ENCODE assay signal across 9 cellular contexts in the genomic region with DNA sequence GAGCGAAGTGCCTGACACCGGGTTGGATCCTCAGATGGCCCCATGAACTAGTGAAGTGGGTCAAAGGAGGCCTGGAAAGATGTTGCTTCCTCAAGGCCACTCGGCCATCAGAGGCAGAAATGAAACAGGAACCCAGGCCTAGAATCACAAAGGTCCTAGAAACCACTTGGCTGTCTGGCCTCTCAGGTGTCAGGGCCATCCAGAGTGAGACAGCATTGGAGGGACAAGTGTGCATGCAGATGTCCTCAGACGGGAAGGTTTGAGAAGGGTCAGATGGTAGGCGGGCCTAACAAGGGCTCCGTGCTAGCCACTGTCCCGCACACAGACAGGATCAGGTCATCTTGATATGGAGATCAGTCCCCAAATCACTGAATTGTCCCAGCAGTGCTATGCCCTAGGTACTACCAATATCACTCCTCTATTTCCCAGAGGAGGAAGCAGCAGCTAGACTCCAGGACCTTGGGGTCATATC. TPM values are rescaled to one million over a fixed set of nuclear protein-coding genes. Genes with fewer than 3 reads are reported as not detected.
DNase-seq lines count a peak whose midpoint lies in the region; ATAC-seq and TF ChIP-seq lines count a peak whose summit lies in the region.
"Had no signal": no experiment of that assay in that cellular context is flagged by ENCODE, and none has a peak within 500 bp of the region (broad histone marks: within the 10 kb centered on the region; RNA-seq: fewer than 3 reads in every experiment).

No MANE protein-coding gene starts in this region.

- POLR2A ChIA-PET in CD8-positive, alpha-beta T cell (lab: Charles Lee) = interaction anchor here (1.0 kb wide), 1 partner anchor 36 kb away, joined by 3 read pairs; no protein-coding TSS in a partner anchor

- H3K9me3 ChIP-seq in CD8-positive, alpha-beta T cell (ENCODE audit: low read length) = no peaks in the 10 kb centered on the region
- H3K9me3 ChIP-seq in NT2/D1 (ENCODE audit: insufficient read depth, low read length) (no peaks in the 10 kb centered on the region), neutrophil (no peaks in the 10 kb centered on the region), MG63 (no peaks in the 10 kb centered on the region)

- H3K36me3 Mint-ChIP-seq in CD8-positive, alpha-beta T cell = peaks cover 67% of the 10 kb centered on the region

- H3K27ac ChIP-seq in CD8-positive, alpha-beta T cell (ENCODE audit: low read depth, low read length) = no peak overlapping the region
- H3K27ac ChIP-seq in dorsolateral prefrontal cortex (peak overlapping the region in 57 of 59 donors; percentile 8 to 94 (median 85)), neutrophil (peak overlapping the region; percentile 92)

- intact Hi-C loops in CD8-positive, alpha-beta T cell (cut with DNase I, micrococcal nuclease) = loop anchor here in 1 of 2 experiments (10.0 kb wide), 1 partner anchor 111 kb away; the partner anchor contains the start of gene DMAC2
- intact Hi-C loops in dorsolateral prefrontal cortex (cut with DNase I) = no loop called here

- peaks cover 57% of the 10 kb centered on the region for H3K4me1 ChIP-seq in CD8-positive, alpha-beta T cell (ENCODE audit: insufficient read depth, low read length)
- H3K4me1 ChIP-seq in NT2/D1 (ENCODE audit: insufficient read depth, insufficient read length) (peaks cover 42% of the 10 kb centered on the region), neutrophil (ENCODE audit: control insufficient read depth in 1 of 2, insufficient read depth in 1 of 2, low read depth in 1 of 2, low read length in 1 of 2) (peaks cover 80 to 82% of the 10 kb centered on the region in 2 experiments)

- H3K36me3 ChIP-seq in CD8-positive, alpha-beta T cell (ENCODE audit: insufficient read depth, low read length) = peaks cover 31% of the 10 kb centered on the region
- peaks cover 45% of the 10 kb centered on the region for H3K36me3 ChIP-seq in NT2/D1 (ENCODE audit: insufficient read depth, insufficient read length, low read length)
- peaks cover 54% of the 10 kb centered on the region for H3K36me3 ChIP-seq in neutrophil
- H3K36me3 ChIP-seq in MG63 = peaks cover 81% of the 10 kb centered on the region

- H3K9ac ChIP-seq in NT2/D1 (ENCODE audit: insufficient read length, low read depth) = peak overlapping the region; percentile 34

- CTCF ChIA-PET in CD8-positive, alpha-beta T cell (lab: Charles Lee) = interaction anchor here (1.0 kb wide), 1 partner anchor 103 kb away, joined by 4 read pairs; the partner anchor contains the start of gene B3GNT8

- H3K4me3 Mint-ChIP-seq in CD8-positive, alpha-beta T cell = no peak overlapping the region

- H3K27ac Mint-ChIP-seq in CD8-positive, alpha-beta T cell = peak overlapping the region; percentile 91

- H3K9me3 Mint-ChIP-seq in CD8-positive, alpha-beta T cell = no peaks in the 10 kb centered on the region

- H3K4me1 Mint-ChIP-seq in CD8-positive, alpha-beta T cell (ENCODE audit: low read depth) = peaks cover 60% of the 10 kb centered on the region

- no peak for TF ChIP-seq CTCF in CD8-positive, alpha-beta T cell (IDR thresholded peaks at IDR 0.05)
- TF ChIP-seq CTCF in dorsolateral prefrontal cortex (IDR thresholded peaks at IDR 0.05 in 54 of 56, conservative IDR thresholded peaks at IDR 0.05 in 2 of 56; ENCODE audit: low read depth in 1 of 56, partially characterized antibody in 56 of 56) (no peak), neutrophil (IDR thresholded peaks at IDR 0.05) (no peak)

- no peak for DNase-seq in CD8-positive, alpha-beta T cell
- DNase-seq in NT2/D1 (ENCODE audit: low read depth, low spot score) = no peak
- no peak for DNase-seq in dorsolateral prefrontal cortex
- DNase-seq in NCI-H2227 treated with DMSO at 0.1 percent for 48 hours (lab: John Stamatoyannopoulos, UW) = no peak
- no peak for DNase-seq in activated T-cell treated with anti-CD3 and anti-CD28 coated beads, Interleukin-2, amount 50 U/mL, for 48 hours
- no peak for DNase-seq in MG63
- DNase-seq: NCI-H2081 had no signal

- ATAC-seq in CD8-positive, alpha-beta T cell = no peak
- no peak for ATAC-seq in GM19397 (IDR thresholded peaks at IDR 0.05; ENCODE audit: unreplicated experiment)

- H3K27me3 Mint-ChIP-seq in CD8-positive, alpha-beta T cell (ENCODE audit: low read depth) = no peaks in the 10 kb centered on the region

- no peak overlapping the region for H3K4me3 ChIP-seq in CD8-positive, alpha-beta T cell (ENCODE audit: low read depth, low read length)
- no peak overlapping the region for H3K4me3 ChIP-seq in NT2/D1 (ENCODE audit: insufficient read length, low read depth)
- H3K4me3 ChIP-seq in dorsolateral prefrontal cortex = peak overlapping the region in 3 of 59 donors; percentile 41 to 53 (median 42)
- peak overlapping the region in 1 of 2 experiments; percentile 69 for H3K4me3 ChIP-seq in neutrophil (ENCODE audit: low read depth in 1 of 2, low read length in 1 of 2)
- H3K4me3 ChIP-seq in MG63 = no peak overlapping the region

- H3K27me3 ChIP-seq in CD8-positive, alpha-beta T cell (ENCODE audit: insufficient read depth, low read length) = no peaks in the 10 kb centered on the region
- H3K27me3 ChIP-seq in NT2/D1 (ENCODE audit: insufficient read depth, insufficient read length) = no peaks in the 10 kb centered on the region
- H3K27me3 ChIP-seq in dorsolateral prefrontal cortex = peaks cover 0 to 12% (median 0%) of the 10 kb centered on the region in 45 donors
- H3K27me3 ChIP-seq in neutrophil = no peaks in the 10 kb centered on the region
- no peaks in the 10 kb centered on the region for H3K27me3 ChIP-seq in MG63

RNA-seq across cellular contexts. Expression of gene CCDC97, which starts 14.3 kb away (rescaled TPM):
- total RNA-seq in CD8-positive, alpha-beta T cell = 10 to 100 TPM; 32.0 to 33.5 TPM
- total RNA-seq in dorsolateral prefrontal cortex = 10 to 100 TPM; 18.1 to 45.4 (median 26.0) TPM
- 2.8 and 22.3 TPM in 2 replicates for total RNA-seq in MG63 (2014; rRNA removed; shearing (Covaris generic); ENCODE audit: low replicate concordance)

RNA-seq across cellular contexts. Expression of gene TGFB1, which starts 29.5 kb away (rescaled TPM):
- 100 to 1,000 TPM; 652 to 710 TPM for total RNA-seq in CD8-positive, alpha-beta T cell
- 10 to 100 TPM in 104 of 120 experiments, 1 to 10 TPM in 16; 4.3 to 34.6 (median 13.8) TPM for total RNA-seq in dorsolateral prefrontal cortex
- 5.6 and 8.6 TPM in 2 replicates for total RNA-seq in MG63 (2014; rRNA removed; shearing (Covaris generic); ENCODE audit: low replicate concordance)

RNA-seq across cellular contexts. Expression of gene B9D2, which starts 39.7 kb away (rescaled TPM):
- 10 to 100 TPM; 19.6 to 25.9 TPM for total RNA-seq in CD8-positive, alpha-beta T cell
- 10 to 100 TPM in 4 of 120 experiments, 1 to 10 TPM in 116; 3.0 to 12.9 (median 6.6) TPM for total RNA-seq in dorsolateral prefrontal cortex
- 2.4 and 31.0 TPM in 2 replicates for total RNA-seq in MG63 (2014; rRNA removed; shearing (Covaris generic); ENCODE audit: low replicate concordance)

RNA-seq across cellular contexts. Expression of gene TMEM91, which starts 52.1 kb away (rescaled TPM):
- total RNA-seq in CD8-positive, alpha-beta T cell = 1 to 10 TPM; 7.8 to 9.7 TPM
- total RNA-seq in dorsolateral prefrontal cortex = 10 to 100 TPM in 118 of 120 experiments, 1 to 10 TPM in 2; 8.6 to 26.9 (median 16.5) TPM
- 0.64 and 1.5 TPM in 2 replicates for total RNA-seq in MG63 (2014; rRNA removed; shearing (Covaris generic); ENCODE audit: low replicate concordance)

Comparison
In these comparisons a context has a peak if more than half of its experiments do, and no peak if none do; other contexts are left out.
1. RNA of gene TGFB1, which starts 29.5 kb away (total RNA-seq): 652 to 710 TPM in CD8-positive, alpha-beta T cell; 4.3 to 34.6 TPM in dorsolateral prefrontal cortex and 5.6 to 8.6 TPM in MG63; every median in the first group is over 10 times any median in the second.